27 cellular contexts compared by ENCODE assay signal in genomic region chr3:98525494-98525893, GRCh38. TPM values are rescaled to one million over a fixed set of nuclear protein-coding genes. Genes with fewer than 3 reads are reported as not detected.
A peak's percentile ranks its signal among the peaks of the same experiment; 100 is the strongest.
DNase-seq lines count a peak whose midpoint lies in the region; ATAC-seq and TF ChIP-seq lines count a peak whose summit lies in the region.
"Had no signal": no experiment of that assay in that cellular context is flagged by ENCODE, and none has a peak within 500 bp of the region (broad histone marks: within the 10 kb centered on the region; RNA-seq: fewer than 3 reads in every experiment).

No MANE protein-coding gene starts in this region.

- no peaks in the 10 kb centered on the region for H3K27me3 Mint-ChIP-seq in T-helper 1 cell treated with Interleukin-12 subunit alpha and Interleukin-12 subunit beta and Interleukin-4 antibody, amounts not matched to agents 30 μg/mL and 1 μg/mL, for 36 hours (ENCODE audit: low read depth)
- no peaks in the 10 kb centered on the region for H3K27me3 Mint-ChIP-seq in natural killer cell (ENCODE audit: low read depth in 2 of 2)
- H3K27me3 Mint-ChIP-seq: activated B cell treated with CpG ODN at 0.5 μM for 24 hours; dendritic cell treated with granulocyte-macrophage colony-stimulating factor and Interleukin-4, amounts not matched to agents 40 ng/mL and 50 ng/mL, for 4 days had no signal

- DNase-seq in GM10266 (ENCODE audit: extremely low spot score) (peak; percentile 36), natural killer cell (no peak), RKO (ENCODE audit: low spot score) (no peak), Ammon's horn (ENCODE audit: low spot score) (no peak), tibial artery (no peak)
- DNase-seq: activated B cell treated with CpG ODN at 0.5 μM for 24 hours, activated gamma-delta T cell, amygdala, Calu3, glutamatergic neuron, midbrain, MV-4-11, NCI-H1694 treated with DMSO at 0.1 percent for 48 hours, NCI-H2227 treated with DMSO at 0.1 percent for 48 hours, NCI-H748 treated with DMSO at 0.1 percent for 48 hours, posterior cingulate gyrus, sigmoid colon, T-helper 9 cell had no signal

- H3K4me3 Mint-ChIP-seq in T-helper 1 cell treated with Interleukin-12 subunit alpha and Interleukin-12 subunit beta and Interleukin-4 antibody, amounts not matched to agents 30 μg/mL and 1 μg/mL, for 36 hours, result no peak overlapping the region
- H3K4me3 Mint-ChIP-seq in natural killer cell, result peak overlapping the region; percentile 51
- H3K4me3 Mint-ChIP-seq: activated B cell treated with CpG ODN at 0.5 μM for 24 hours; dendritic cell treated with granulocyte-macrophage colony-stimulating factor and Interleukin-4, amounts not matched to agents 40 ng/mL and 50 ng/mL, for 4 days; GM23338 had no signal

- peak overlapping the region; percentile 78 for H3K27ac Mint-ChIP-seq in T-helper 1 cell treated with Interleukin-12 subunit alpha and Interleukin-12 subunit beta and Interleukin-4 antibody, amounts not matched to agents 30 μg/mL and 1 μg/mL, for 36 hours
- peak overlapping the region; percentile 48 to 80 for H3K27ac Mint-ChIP-seq in natural killer cell
- H3K27ac Mint-ChIP-seq: activated B cell treated with CpG ODN at 0.5 μM for 24 hours; dendritic cell treated with granulocyte-macrophage colony-stimulating factor and Interleukin-4, amounts not matched to agents 40 ng/mL and 50 ng/mL, for 4 days; GM23338 had no signal

- H3K9me3 ChIP-seq in tibial artery, result no peaks in the 10 kb centered on the region
- H3K9me3 ChIP-seq: sigmoid colon, SJSA1, tibial nerve had no signal

- peak; percentile 12 for TF ChIP-seq POLR2A in GM15510 (IDR thresholded peaks at IDR 0.05; ENCODE audit: borderline replicate concordance, extremely low read depth, insufficient read length)

- H3K4me3 ChIP-seq in tibial artery, result no peak overlapping the region
- H3K4me3 ChIP-seq: cardiac muscle cell, GM23338, sigmoid colon, SJSA1, tibial nerve had no signal

- no peak overlapping the region for H3K27ac ChIP-seq in tibial artery
- H3K27ac ChIP-seq: cardiac muscle cell, sigmoid colon, SJSA1, tibial nerve had no signal

- TF ChIP-seq CTCF in GM10266 (IDR thresholded peaks at IDR 0.05; ENCODE audit: control insufficient read depth, insufficient read depth, low read depth, missing control alignments) (no peak), natural killer cell (IDR thresholded peaks at IDR 0.05) (no peak), tibial artery (IDR thresholded peaks at IDR 0.05) (no peak)

- peaks cover 0 to 20% (median 9%) of the 10 kb centered on the region in 4 donors for H3K4me1 ChIP-seq in tibial artery

- peaks cover 52% of the 10 kb centered on the region for H3K4me1 Mint-ChIP-seq in T-helper 1 cell treated with Interleukin-12 subunit alpha and Interleukin-12 subunit beta and Interleukin-4 antibody, amounts not matched to agents 30 μg/mL and 1 μg/mL, for 36 hours (ENCODE audit: low read depth)
- peaks cover 34 to 35% of the 10 kb centered on the region in 2 donors for H3K4me1 Mint-ChIP-seq in natural killer cell

- peaks cover 35% of the 10 kb centered on the region for H3K36me3 Mint-ChIP-seq in T-helper 1 cell treated with Interleukin-12 subunit alpha and Interleukin-12 subunit beta and Interleukin-4 antibody, amounts not matched to agents 30 μg/mL and 1 μg/mL, for 36 hours (ENCODE audit: low read depth)
- no peaks in the 10 kb centered on the region for H3K36me3 Mint-ChIP-seq in natural killer cell

- ATAC-seq in natural killer cell, result no peak
- ATAC-seq: GM23338, left lobe of liver had no signal

- no peaks in the 10 kb centered on the region for H3K36me3 ChIP-seq in tibial artery
- H3K36me3 ChIP-seq: cardiac muscle cell, tibial nerve had no signal

- intact Hi-C loops in natural killer cell (cut with micrococcal nuclease), result no loop called here
- intact Hi-C loops in tibial artery (cut with DNase I; ENCODE audit: low total_unique reads), result no loop called here

- peaks cover 0 to 3% of the 10 kb centered on the region in 2 donors for H3K27me3 ChIP-seq in tibial artery
- H3K27me3 ChIP-seq: cardiac muscle cell, sigmoid colon, SJSA1, tibial nerve had no signal

- H3K9me3 Mint-ChIP-seq in T-helper 1 cell treated with Interleukin-12 subunit alpha and Interleukin-12 subunit beta and Interleukin-4 antibody, amounts not matched to agents 30 μg/mL and 1 μg/mL, for 36 hours, result no peaks in the 10 kb centered on the region
- no peaks in the 10 kb centered on the region for H3K9me3 Mint-ChIP-seq in natural killer cell
- H3K9me3 Mint-ChIP-seq: activated B cell treated with CpG ODN at 0.5 μM for 24 hours; dendritic cell treated with granulocyte-macrophage colony-stimulating factor and Interleukin-4, amounts not matched to agents 40 ng/mL and 50 ng/mL, for 4 days; GM23338 had no signal

RNA-seq across cellular contexts. Expression of gene CLDND1, which starts 2.8 kb away (rescaled TPM):
- 100 to 1,000 TPM; 175 to 220 (median 219) TPM for total RNA-seq in natural killer cell

RNA-seq across cellular contexts. Expression of gene GPR15, which starts 6.3 kb away (rescaled TPM):
- total RNA-seq in natural killer cell, result 10 to 100 TPM in 1 of 3 donors, 1 to 10 TPM in 1, under 1 TPM in 1; 0.97 to 32.8 (median 1.5) TPM
- total RNA-seq: Calu3, cardiac muscle cell, Daoy, GM23338, left lobe of liver, SJSA1, tibial nerve had no signal

RNA-seq across cellular contexts. Expression of gene OR5K2, which starts 28.0 kb away (rescaled TPM):
- total RNA-seq in natural killer cell, result not detected
- total RNA-seq: activated B cell treated with CpG ODN at 0.5 μM for 24 hours, Calu3, cardiac muscle cell, Daoy, GM23338, left lobe of liver, sigmoid colon, SJSA1, tibial nerve had no signal
